ENCODE assay signal across 40 cellular contexts in genomic region chr11:95729462-95729861, GRCh38.
"Had no signal": no experiment of that assay in that cellular context is flagged by ENCODE, and none has a peak within 500 bp of the region (broad histone marks: within the 10 kb centered on the region; RNA-seq: fewer than 3 reads in every experiment).

No MANE protein-coding gene starts in this region.

- H3K9me3 ChIP-seq: adrenal gland, ascending aorta, body of pancreas, breast epithelium had no signal

- H3K27me3 Mint-ChIP-seq: activated naive CD4-positive, alpha-beta T cell treated with anti-CD3 and anti-CD28 coated beads, Interleukin-2, amount 50 U/mL, for 24 hours; brain had no signal

- H3K27me3 ChIP-seq: adrenal gland, ascending aorta, body of pancreas, brain microvascular endothelial cell, breast epithelium, cardiac muscle cell had no signal

- H3K27ac Mint-ChIP-seq: activated naive CD4-positive, alpha-beta T cell treated with anti-CD3 and anti-CD28 coated beads for 36 hours; activated naive CD4-positive, alpha-beta T cell treated with anti-CD3 and anti-CD28 coated beads, Interleukin-2, amount 10 ng/mL, durations not matched to agents 7 days and 5 days; activated naive CD4-positive, alpha-beta T cell treated with anti-CD3 and anti-CD28 coated beads, Interleukin-2, amount 50 U/mL, for 24 hours; activated naive CD4-positive, alpha-beta T cell treated with anti-CD3 and anti-CD28 coated beads, Interleukin-2, amount 50 U/mL, for 72 hours; activated naive CD8-positive, alpha-beta T cell; activated naive CD8-positive, alpha-beta T cell treated with anti-CD3 and anti-CD28 coated beads for 36 hours; activated naive CD8-positive, alpha-beta T cell treated with anti-CD3 and anti-CD28 coated beads, Interleukin-2, amount 10 ng/mL, durations not matched to agents 7 days and 5 days; activated naive CD8-positive, alpha-beta T cell treated with anti-CD3 and anti-CD28 coated beads, Interleukin-2, amount 50 U/mL, for 24 hours; activated T-cell treated with anti-CD3 and anti-CD28 coated beads, Interleukin-2, amount 50 U/mL, for 24 hours; activated T-cell treated with anti-CD3 and anti-CD28 coated beads, Interleukin-2, amount 50 U/mL, for 72 hours; activated T-helper 1 cell treated with anti-CD3 and anti-CD28 coated beads, Interleukin-12 subunit alpha, Interleukin-12 subunit beta, Interleukin-2, Interleukin-4 antibody, amounts not matched to agents 30 ng/mL and 10 ng/mL and 1 ng/mL, durations not matched to agents 14 hours and 24 hours and 36 hours; activated T-helper 17 cell treated with anti-CD3 and anti-CD28 coated beads, Interleukin-2, amount 50 U/mL, for 72 hours; activated T-helper 2 cell treated with anti-CD3 and anti-CD28 coated beads, Interferon-gamma antibody, Interleukin-2, Interleukin-4, amounts not matched to agents 10 μg/mL and 5 μg/mL and 100 μg/mL, durations not matched to agents 14 hours and 24 hours and 36 hours had no signal

- H3K27ac ChIP-seq: adrenal gland, ascending aorta, body of pancreas, brain microvascular endothelial cell, breast epithelium, cardiac muscle cell had no signal

- H3K4me3 Mint-ChIP-seq: activated naive CD4-positive, alpha-beta T cell treated with anti-CD3 and anti-CD28 coated beads for 36 hours; activated naive CD4-positive, alpha-beta T cell treated with anti-CD3 and anti-CD28 coated beads, Interleukin-2, amount 10 ng/mL, durations not matched to agents 7 days and 5 days; activated naive CD4-positive, alpha-beta T cell treated with anti-CD3 and anti-CD28 coated beads, Interleukin-2, amount 50 U/mL, for 24 hours; activated naive CD8-positive, alpha-beta T cell; activated naive CD8-positive, alpha-beta T cell treated with anti-CD3 and anti-CD28 coated beads for 36 hours; activated naive CD8-positive, alpha-beta T cell treated with anti-CD3 and anti-CD28 coated beads, Interleukin-2, amount 10 ng/mL, durations not matched to agents 7 days and 5 days; activated naive CD8-positive, alpha-beta T cell treated with anti-CD3 and anti-CD28 coated beads, Interleukin-2, amount 50 U/mL, for 24 hours; activated T-cell treated with anti-CD3 and anti-CD28 coated beads, Interleukin-2, amount 50 U/mL, for 24 hours; activated T-cell treated with anti-CD3 and anti-CD28 coated beads, Interleukin-2, amount 50 U/mL, for 4 hours; activated T-cell treated with anti-CD3 and anti-CD28 coated beads, Interleukin-2, amount 50 U/mL, for 72 hours; activated T-helper 1 cell treated with anti-CD3 and anti-CD28 coated beads, Interleukin-12 subunit alpha, Interleukin-12 subunit beta, Interleukin-2, Interleukin-4 antibody, amounts not matched to agents 30 ng/mL and 10 ng/mL and 1 ng/mL, durations not matched to agents 14 hours and 24 hours and 36 hours; activated T-helper 17 cell treated with anti-CD3 and anti-CD28 coated beads, Interleukin-2, amount 50 U/mL, for 72 hours; brain; central memory CD8-positive, alpha-beta T cell had no signal

- ATAC-seq: activated naive CD4-positive, alpha-beta T cell treated with anti-CD3 and anti-CD28 coated beads, Interleukin-2, amount 50 U/mL, for 72 hours; activated naive CD8-positive, alpha-beta T cell treated with anti-CD3 and anti-CD28 coated beads, Interleukin-2, amount 50 U/mL, for 24 hours; activated T-cell treated with anti-CD3 and anti-CD28 coated beads, Interleukin-2, amount 50 U/mL, for 4 hours; activated T-cell treated with anti-CD3 and anti-CD28 coated beads, Interleukin-2, amount 50 U/mL, for 72 hours; activated T-helper 17 cell treated with anti-CD3 and anti-CD28 coated beads, Interleukin-2, amount 50 U/mL, for 72 hours; body of pancreas had no signal

- DNase-seq: activated effector memory CD4-positive, alpha-beta T cell treated with anti-CD3 and anti-CD28 coated beads, Interleukin-2, amount 50 U/mL, for 16 hours; activated effector memory CD4-positive, alpha-beta T cell treated with Interleukin-2 at 50 U/mL for 16 hours; activated gamma-delta T cell; activated gamma-delta T cell treated with Interleukin-2 at 50 U/mL for 16 hours; activated naive CD4-positive, alpha-beta T cell; activated naive CD4-positive, alpha-beta T cell treated with anti-CD3 and anti-CD28 coated beads for 36 hours; activated naive CD4-positive, alpha-beta T cell treated with anti-CD3 and anti-CD28 coated beads, Interleukin-2, amount 10 ng/mL, durations not matched to agents 7 days and 5 days; activated naive CD4-positive, alpha-beta T cell treated with anti-CD3 and anti-CD28 coated beads, Interleukin-2, amount 50 U/mL, for 16 hours; activated naive CD4-positive, alpha-beta T cell treated with Interleukin-2 at 50 U/mL for 16 hours; activated naive CD8-positive, alpha-beta T cell treated with anti-CD3 and anti-CD28 coated beads for 36 hours; activated naive CD8-positive, alpha-beta T cell treated with anti-CD3 and anti-CD28 coated beads, Interleukin-2, amount 10 ng/mL, durations not matched to agents 7 days and 5 days; activated naive CD8-positive, alpha-beta T cell treated with anti-CD3 and anti-CD28 coated beads, Interleukin-2, amount 50 U/mL, for 24 hours; activated T-cell treated with anti-CD3 and anti-CD28 coated beads, Interleukin-2, amount 50 U/mL, for 1 hour; activated T-cell treated with anti-CD3 and anti-CD28 coated beads, Interleukin-2, amount 50 U/mL, for 24 hours; activated T-cell treated with anti-CD3 and anti-CD28 coated beads, Interleukin-2, amount 50 U/mL, for 4 hours; activated T-cell treated with anti-CD3 and anti-CD28 coated beads, Interleukin-2, amount 50 U/mL, for 48 hours; activated T-cell treated with anti-CD3 and anti-CD28 coated beads, Interleukin-2, amount 50 U/mL, for 72 hours; adrenal gland; amniotic stem cell; amygdala; anterior cingulate cortex; aorta; body of pancreas; brain microvascular endothelial cell; caudate nucleus; central memory CD4-positive, alpha-beta T cell; cerebellar nuclear complex had no signal

- FAIRE-seq: astrocyte, bronchial epithelial cell had no signal

- H3K36me3 ChIP-seq: adrenal gland, ascending aorta, brain microvascular endothelial cell, breast epithelium, cardiac muscle cell had no signal

- H3K4me1 Mint-ChIP-seq: central memory CD8-positive, alpha-beta T cell had no signal

- H3K9me3 Mint-ChIP-seq: activated naive CD4-positive, alpha-beta T cell treated with anti-CD3 and anti-CD28 coated beads for 36 hours; activated naive CD4-positive, alpha-beta T cell treated with anti-CD3 and anti-CD28 coated beads, Interleukin-2, amount 10 ng/mL, durations not matched to agents 7 days and 5 days; activated naive CD4-positive, alpha-beta T cell treated with anti-CD3 and anti-CD28 coated beads, Interleukin-2, amount 50 U/mL, for 24 hours; activated naive CD8-positive, alpha-beta T cell treated with anti-CD3 and anti-CD28 coated beads for 36 hours; activated naive CD8-positive, alpha-beta T cell treated with anti-CD3 and anti-CD28 coated beads, Interleukin-2, amount 50 U/mL, for 24 hours; activated T-cell treated with anti-CD3 and anti-CD28 coated beads, Interleukin-2, amount 50 U/mL, for 24 hours; activated T-cell treated with anti-CD3 and anti-CD28 coated beads, Interleukin-2, amount 50 U/mL, for 4 hours; activated T-helper 1 cell treated with anti-CD3 and anti-CD28 coated beads, Interleukin-12 subunit alpha, Interleukin-12 subunit beta, Interleukin-2, Interleukin-4 antibody, amounts not matched to agents 30 ng/mL and 10 ng/mL and 1 ng/mL, durations not matched to agents 14 hours and 24 hours and 36 hours; activated T-helper 17 cell treated with anti-CD3 and anti-CD28 coated beads, Interleukin-2, amount 50 U/mL, for 72 hours; activated T-helper 2 cell treated with anti-CD3 and anti-CD28 coated beads, Interferon-gamma antibody, Interleukin-2, Interleukin-4, amounts not matched to agents 10 μg/mL and 5 μg/mL and 100 μg/mL, durations not matched to agents 14 hours and 24 hours and 36 hours; brain; central memory CD8-positive, alpha-beta T cell had no signal

- H3K4me1 ChIP-seq: breast epithelium had no signal

- H3K4me3 ChIP-seq: adrenal gland, ascending aorta, body of pancreas, breast epithelium, cardiac muscle cell had no signal

- H3K36me3 Mint-ChIP-seq: activated naive CD4-positive, alpha-beta T cell treated with anti-CD3 and anti-CD28 coated beads, Interleukin-2, amount 10 ng/mL, durations not matched to agents 7 days and 5 days; activated naive CD4-positive, alpha-beta T cell treated with anti-CD3 and anti-CD28 coated beads, Interleukin-2, amount 50 U/mL, for 24 hours; activated naive CD4-positive, alpha-beta T cell treated with anti-CD3 and anti-CD28 coated beads, Interleukin-2, amount 50 U/mL, for 72 hours; activated naive CD8-positive, alpha-beta T cell; activated naive CD8-positive, alpha-beta T cell treated with anti-CD3 and anti-CD28 coated beads for 36 hours; brain had no signal
